In genomic region chr1:31760901-31761470, GRCh38 we compare ENCODE assay signal across 8 cellular contexts. TPM values are rescaled to one million over a fixed set of nuclear protein-coding genes. Genes with fewer than 3 reads are reported as not detected.
DNase-seq lines count a peak whose midpoint lies in the region; ATAC-seq and TF ChIP-seq lines count a peak whose summit lies in the region.

No MANE protein-coding gene starts in this region.

- no peaks in the 10 kb centered on the region for H3K9me3 Mint-ChIP-seq in natural killer cell treated with Interleukin-12 subunit alpha and Interleukin-12 subunit beta and Interleukin-15 and Interleukin-18, amount 100 ng/mL, for 72 hours

- no TSS peak for BruUV-seq in OCI-LY7 (replicated peaks; lab: Mats Ljungman, UMichigan)

- peak; percentile 68 to 69 for ATAC-seq in natural killer cell treated with Interleukin-12 subunit alpha and Interleukin-12 subunit beta and Interleukin-15 and Interleukin-18, amount 100 ng/mL, for 72 hours
- no peak for ATAC-seq in GM21737 (IDR thresholded peaks at IDR 0.05; ENCODE audit: unreplicated experiment)

- intact Hi-C loops in OCI-LY7 (cut with micrococcal nuclease; ENCODE audit: unreplicated experiment) (no loop called here), testis (cut with DNase I; ENCODE audit: low total_unique reads) (no loop called here)

- peak overlapping the region; percentile 76 for H3K4me2 ChIP-seq in OCI-LY7 (ENCODE audit: low read length)
- peak overlapping the region; percentile 90 for H3K4me2 ChIP-seq in fibroblast of lung (ENCODE audit: extremely low read depth, insufficient read depth, low read length)

- H3K9me2 ChIP-seq in OCI-LY7 (ENCODE audit: insufficient read depth, low read length): no peaks in the 10 kb centered on the region

- H3K79me2 ChIP-seq in OCI-LY7 (ENCODE audit: insufficient read depth, low read depth, low read length): no peaks in the 10 kb centered on the region
- no peaks in the 10 kb centered on the region for H3K79me2 ChIP-seq in fibroblast of lung (ENCODE audit: control insufficient read depth, insufficient read depth, low read length)

- H2AFZ ChIP-seq in OCI-LY7 (ENCODE audit: low read length) (peak overlapping the region; percentile 74), fibroblast of lung (ENCODE audit: low read length) (peak overlapping the region; percentile 55)

- peaks cover 18 to 27% of the 10 kb centered on the region in 2 donors for H3K4me1 Mint-ChIP-seq in natural killer cell treated with Interleukin-12 subunit alpha and Interleukin-12 subunit beta and Interleukin-15 and Interleukin-18, amount 100 ng/mL, for 72 hours (ENCODE audit: low read depth in 2 of 2)

- WGBS in testis, 2 donors: 2% methylated on average over 26 of the region's 27 CpGs; no CpG with 5 or more reads in 1 of the 2 donors

- H3K9me3 ChIP-seq in OCI-LY7 (ENCODE audit: low read length): no peaks in the 10 kb centered on the region
- H3K9me3 ChIP-seq in fibroblast of lung (ENCODE audit: control insufficient read depth, insufficient read depth, low read depth, low read length): no peaks in the 10 kb centered on the region
- no peaks in the 10 kb centered on the region for H3K9me3 ChIP-seq in testis

- peaks cover 0 to 3% of the 10 kb centered on the region in 2 donors for H3K27me3 Mint-ChIP-seq in natural killer cell treated with Interleukin-12 subunit alpha and Interleukin-12 subunit beta and Interleukin-15 and Interleukin-18, amount 100 ng/mL, for 72 hours

- H3K27me3 ChIP-seq in fibroblast of lung (ENCODE audit: control insufficient read depth, insufficient read depth, low read length): no peaks in the 10 kb centered on the region
- no peaks in the 10 kb centered on the region for H3K27me3 ChIP-seq in testis

- DNase-seq in SIG-M5 treated with dmso at 0.1 percent for 504 hours (lab: John Stamatoyannopoulos, UW; ENCODE audit: unreplicated experiment) (peak; percentile 42), SIG-M5 (lab: John Stamatoyannopoulos, UW) (no peak), OCI-LY7 (ENCODE audit: low spot score) (peak; percentile 66), activated T-helper 1 cell treated with Interleukin-2 at 50 U/mL for 16 hours (ENCODE audit: low read depth) (peak; percentile 54), fibroblast of lung (ENCODE audit: low read depth in 2 of 2) (peak; percentile 63), testis (peak; percentile 50)
- peak; percentile 74 for DNase-seq in natural killer cell treated with Interleukin-12 subunit alpha and Interleukin-12 subunit beta and Interleukin-15 and Interleukin-18, amount 100 ng/mL, for 72 hours (ENCODE audit: low spot score)

- H3K27ac ChIP-seq in OCI-LY7 (ENCODE audit: low read depth, low read length, poor library complexity, severe bottlenecking) (no peak overlapping the region), fibroblast of lung (ENCODE audit: insufficient read depth, low read length) (peak overlapping the region; percentile 80), testis (no peak overlapping the region)

- peaks cover 53% of the 10 kb centered on the region for H3K4me1 ChIP-seq in OCI-LY7 (ENCODE audit: insufficient read depth, low read length, poor library complexity, severe bottlenecking)
- H3K4me1 ChIP-seq in fibroblast of lung (ENCODE audit: control insufficient read depth, extremely low read depth, insufficient read depth, low read length): peaks cover 21% of the 10 kb centered on the region
- H3K4me1 ChIP-seq in testis: peaks cover 28% of the 10 kb centered on the region

- H3K9ac ChIP-seq in fibroblast of lung (ENCODE audit: insufficient read depth, low read length): peak overlapping the region; percentile 70

- CTCF ChIA-PET in OCI-LY7 (lab: Charles Lee; ENCODE audit: unreplicated experiment): interaction anchor here (2.5 kb wide), 1 partner anchor 28 kb away, joined by 8 read pairs; no protein-coding TSS in a partner anchor

- no peak for TF ChIP-seq POLR2A in testis (IDR thresholded peaks at IDR 0.05)

- H4K20me1 ChIP-seq in OCI-LY7 (ENCODE audit: insufficient read depth, low read length) (no peaks in the 10 kb centered on the region), fibroblast of lung (ENCODE audit: control insufficient read depth, extremely low read depth, insufficient read depth, low read length) (no peaks in the 10 kb centered on the region)

- POLR2A ChIA-PET in OCI-LY7 (lab: Charles Lee): no interaction called here

- H3K36me3 Mint-ChIP-seq in natural killer cell treated with Interleukin-12 subunit alpha and Interleukin-12 subunit beta and Interleukin-15 and Interleukin-18, amount 100 ng/mL, for 72 hours: no peaks in the 10 kb centered on the region

- TF ChIP-seq CTCF in OCI-LY7 (conservative IDR thresholded peaks at IDR 0.05; ENCODE audit: low read length): no peak
- no peak for TF ChIP-seq CTCF in fibroblast of lung (conservative IDR thresholded peaks at IDR 0.05 in 1 of 2, IDR thresholded peaks at IDR 0.05 in 1 of 2; ENCODE audit: low read depth in 1 of 2, low read length in 2 of 2)
- TF ChIP-seq CTCF in testis (IDR thresholded peaks at IDR 0.05): no peak

- H3K4me3 ChIP-seq in OCI-LY7 (ENCODE audit: low read depth, low read length, poor library complexity, severe bottlenecking): peak overlapping the region; percentile 59
- peak overlapping the region; percentile 45 to 75 (median 60) for H3K4me3 ChIP-seq in fibroblast of lung (replicated peaks in 1 of 4; ENCODE audit: control extremely low read depth in 1 of 4, insufficient read depth in 1 of 4, low read depth in 3 of 4, low read length in 4 of 4)
- peak overlapping the region; percentile 42 to 65 for H3K4me3 ChIP-seq in testis

- H3K4me3 Mint-ChIP-seq in natural killer cell treated with Interleukin-12 subunit alpha and Interleukin-12 subunit beta and Interleukin-15 and Interleukin-18, amount 100 ng/mL, for 72 hours: peak overlapping the region; percentile 48

- H3K36me3 ChIP-seq in OCI-LY7 (ENCODE audit: insufficient read depth, low read length) (no peaks in the 10 kb centered on the region), fibroblast of lung (ENCODE audit: control insufficient read depth, insufficient read depth, low read length) (no peaks in the 10 kb centered on the region), testis (ENCODE audit: low read depth, missing control alignments) (no peaks in the 10 kb centered on the region)

- no peak overlapping the region for H3K27ac Mint-ChIP-seq in natural killer cell treated with Interleukin-12 subunit alpha and Interleukin-12 subunit beta and Interleukin-15 and Interleukin-18, amount 100 ng/mL, for 72 hours

RNA-seq across cellular contexts. Expression of gene ADGRB2, which starts 3.2 kb away (rescaled TPM):
- 4.0 and 4.1 TPM in 2 replicates for total RNA-seq in OCI-LY7 (2014; rRNA removed; shearing (Covaris generic))
- total RNA-seq in OCI-LY7 (2022) (11.4 and 11.5 TPM in 2 replicates), fibroblast of lung (7.4 and 10.4 TPM in 2 replicates), testis (10 to 100 TPM; 15.7 to 18.0 TPM)
- polyA plus RNA-seq in fibroblast of lung (4.4 and 4.8 TPM in 2 replicates), testis (ENCODE audit: insufficient read depth, low read depth, low replicate concordance) (11.8 TPM)
- 9.7 and 10.0 TPM in 2 replicates for polyA plus RNA-seq in fibroblast of lung (2012)
- polyA minus RNA-seq in fibroblast of lung (ENCODE audit: low replicate concordance): 12.0 and 13.2 TPM in 2 replicates
- total RNA-seq in natural killer cell treated with Interleukin-12 subunit alpha and Interleukin-12 subunit beta and Interleukin-15 and Interleukin-18, amount 100 ng/mL, for 72 hours: 1 to 10 TPM in 1 of 2 donors, not detected in 1; 1.2 TPM

RNA-seq across cellular contexts. Expression of gene SPOCD1, which starts 54.8 kb away (rescaled TPM):
- total RNA-seq in OCI-LY7 (2014; rRNA removed; shearing (Covaris generic)): 0.60 and 0.85 TPM in 2 replicates
- total RNA-seq in OCI-LY7 (2022) (1.0 and 1.1 TPM in 2 replicates), fibroblast of lung (30.3 and 47.2 TPM in 2 replicates), testis (10 to 100 TPM; 32.0 to 36.0 TPM)
- polyA plus RNA-seq in fibroblast of lung (44.8 and 55.4 TPM in 2 replicates), testis (ENCODE audit: insufficient read depth, low read depth, low replicate concordance) (22.0 TPM)
- polyA plus RNA-seq in fibroblast of lung (2012): 54.0 and 67.7 TPM in 2 replicates
- polyA minus RNA-seq in fibroblast of lung (ENCODE audit: low replicate concordance): 44.4 and 111 TPM in 2 replicates
- not detected for total RNA-seq in natural killer cell treated with Interleukin-12 subunit alpha and Interleukin-12 subunit beta and Interleukin-15 and Interleukin-18, amount 100 ng/mL, for 72 hours

RNA-seq across cellular contexts. Expression of gene COL16A1, which starts 57.2 kb away (rescaled TPM):
- total RNA-seq in OCI-LY7 (2014; rRNA removed; shearing (Covaris generic)): not detected in 2 replicates
- total RNA-seq in OCI-LY7 (2022) (not detected in 2 replicates), fibroblast of lung (80.3 and 150 TPM in 2 replicates), testis (100 to 1,000 TPM; 101 to 120 TPM)
- polyA plus RNA-seq in fibroblast of lung (20.9 and 21.0 TPM in 2 replicates), testis (ENCODE audit: insufficient read depth, low read depth, low replicate concordance) (96.4 TPM)
- polyA plus RNA-seq in fibroblast of lung (2012): 57.9 and 61.9 TPM in 2 replicates
- 42.9 and 69.1 TPM in 2 replicates for polyA minus RNA-seq in fibroblast of lung (ENCODE audit: low replicate concordance)
- total RNA-seq in natural killer cell treated with Interleukin-12 subunit alpha and Interleukin-12 subunit beta and Interleukin-15 and Interleukin-18, amount 100 ng/mL, for 72 hours: 1 to 10 TPM in 1 of 2 donors, under 1 TPM in 1; 0.73 to 1.6 TPM

Comparison
In these comparisons a context has a peak if more than half of its experiments do, and no peak if none do; other contexts are left out.
1. RNA of gene SPOCD1, which starts 54.8 kb away (total RNA-seq): 30.3 to 47.2 TPM in fibroblast of lung and 32.0 to 36.0 TPM in testis; 0.60 to 1.1 TPM in OCI-LY7 and not detected in natural killer cell treated with Interleukin-12 subunit alpha and Interleukin-12 subunit beta and Interleukin-15 and Interleukin-18, amount 100 ng/mL, for 72 hours; every median in the first group is over 10 times any median in the second.
2. RNA of gene COL16A1, which starts 57.2 kb away (total RNA-seq): 101 to 120 TPM in testis and 80.3 to 150 TPM in fibroblast of lung; 0.73 to 1.6 TPM in natural killer cell treated with Interleukin-12 subunit alpha and Interleukin-12 subunit beta and Interleukin-15 and Interleukin-18, amount 100 ng/mL, for 72 hours and not detected in OCI-LY7; every median in the first group is over 10 times any median in the second.
3. Peak in every context shown above with its lines, with median percentiles within 50 percentile points of each other: H3K4me3 ChIP-seq.